1 cellular context compared by ENCODE assay signal in the genomic region with DNA sequence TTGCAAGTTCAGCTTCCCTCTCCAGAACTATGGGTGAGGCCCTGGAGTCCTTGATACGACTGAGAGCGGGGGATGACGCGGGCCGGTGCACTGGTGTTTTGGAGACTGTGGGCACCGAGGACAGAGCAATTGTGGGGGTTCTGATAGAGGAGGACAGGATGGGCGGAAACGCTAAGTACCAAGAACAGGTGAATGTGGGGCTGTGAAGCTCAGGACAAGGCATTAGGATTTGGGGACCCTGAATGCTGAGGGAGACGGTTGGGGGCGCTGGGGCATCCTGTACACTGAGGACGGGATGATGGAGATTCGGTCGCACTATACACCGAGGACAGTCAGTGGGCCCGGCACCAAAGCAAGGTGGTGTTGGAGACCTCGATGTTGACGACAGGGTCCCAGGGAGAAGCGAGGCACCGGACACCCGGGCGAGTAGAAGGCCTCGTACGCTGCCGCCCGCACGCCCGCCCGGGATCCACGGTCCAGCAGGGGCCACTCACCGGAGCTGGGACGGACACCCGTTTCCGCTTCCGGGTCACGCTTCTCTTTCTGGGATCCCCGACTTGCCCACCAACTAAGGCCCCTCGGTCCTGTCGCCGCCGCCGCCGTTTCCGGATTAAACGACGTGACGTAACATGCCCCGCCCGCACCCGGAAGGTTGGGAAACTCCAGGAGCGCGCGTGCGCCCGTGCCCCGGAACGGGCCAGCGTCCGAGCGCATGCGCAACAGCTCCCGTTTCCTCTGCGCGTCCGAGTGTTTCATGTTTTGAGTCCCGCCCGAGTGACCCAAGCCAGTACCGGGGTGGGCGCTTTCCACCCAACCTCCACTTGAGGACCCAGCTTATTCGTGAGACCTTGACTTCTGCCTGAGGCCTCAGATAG.
TF ChIP-seq lines count a peak whose summit lies in the region.

A gene (minus strand): TSS at position 612 of the 875 bp plus-strand sequence. CDS start 893 bp downstream, outside the sequence.

TF ChIP-seq in K562, 482 proteins besides CTCF, POLR2A, EP300 and RAD21 (continued from another document and continues in another):
- TF ChIP-seq, protein P1, sequence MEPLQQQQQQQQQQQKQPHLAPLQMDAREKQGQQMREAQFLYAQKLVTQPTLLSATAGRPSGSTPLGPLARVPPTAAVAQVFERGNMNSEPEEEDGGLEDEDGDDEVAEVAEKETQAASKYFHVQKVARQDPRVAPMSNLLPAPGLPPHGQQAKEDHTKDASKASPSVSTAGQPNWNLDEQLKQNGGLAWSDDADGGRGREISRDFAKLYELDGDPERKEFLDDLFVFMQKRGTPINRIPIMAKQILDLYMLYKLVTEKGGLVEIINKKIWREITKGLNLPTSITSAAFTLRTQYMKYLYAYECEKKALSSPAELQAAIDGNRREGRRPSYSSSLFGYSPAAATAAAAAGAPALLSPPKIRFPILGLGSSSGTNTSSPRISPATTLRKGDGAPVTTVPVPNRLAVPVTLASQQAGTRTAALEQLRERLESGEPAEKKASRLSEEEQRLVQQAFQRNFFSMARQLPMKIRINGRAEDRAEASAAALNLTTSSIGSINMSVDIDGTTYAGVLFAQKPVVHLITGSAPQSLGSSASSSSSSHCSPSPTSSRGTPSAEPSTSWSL (CRISPR knock-in tag; IDR thresholded peaks at IDR 0.05; ENCODE audit: borderline replicate concordance) = no peak
- TF ChIP-seq RBM14 (IDR thresholded peaks at IDR 0.05; ENCODE audit: borderline replicate concordance, insufficient read depth, low read depth, low read length) = no peak
- peak; percentile 85 for TF ChIP-seq RBFOX2 (IDR thresholded peaks at IDR 0.05; ENCODE audit: low read depth, low read length)
- TF ChIP-seq SAFB2 (IDR thresholded peaks at IDR 0.05; ENCODE audit: borderline replicate concordance, low read depth, low read length, severe bottlenecking) = no peak
- no peak for TF ChIP-seq MEF2A (IDR thresholded peaks at IDR 0.05; ENCODE audit: control insufficient read depth, low read depth, low read length)
- TF ChIP-seq NFYB (IDR thresholded peaks at IDR 0.05; ENCODE audit: extremely low read depth, insufficient read length) = no peak
- TF ChIP-seq MAFG (tag; conservative IDR thresholded peaks at IDR 0.05) = no peak
- TF ChIP-seq TRIM24 (IDR thresholded peaks at IDR 0.05) = peak in 1 of 2 experiments; percentile 81; a peak in 3 of 4 replicates
- TF ChIP-seq IFI16 (CRISPR knock-in tag; IDR thresholded peaks at IDR 0.05) = no peak
- peak; percentile 37 to 55; a peak in 1 of 4 replicates for TF ChIP-seq TEAD1 (CRISPR knock-in tag; IDR thresholded peaks at IDR 0.05)
- peak; percentile 98 for TF ChIP-seq HMGN3 (IDR thresholded peaks at IDR 0.05; ENCODE audit: borderline replicate concordance, extremely low read depth, insufficient read length, low read depth, low read length)
- peak; percentile 31 for TF ChIP-seq RBM39 (optimal IDR thresholded peaks at IDR 0.05; ENCODE audit: low read depth, low read length)
- peak; percentile 98 for TF ChIP-seq CEBPB (tag; IDR thresholded peaks at IDR 0.05)
- TF ChIP-seq SMARCC2 (IDR thresholded peaks at IDR 0.05; ENCODE audit: low read depth) = no peak
- TF ChIP-seq POU5F1 (IDR thresholded peaks at IDR 0.05; ENCODE audit: borderline replicate concordance, low read depth, low read length, partially characterized antibody) = peak; percentile 82
- TF ChIP-seq ELF4 (CRISPR knock-in tag; IDR thresholded peaks at IDR 0.05) = peak; percentile 96
- TF ChIP-seq EGR1 (conservative IDR thresholded peaks at IDR 0.05) = peak; percentile 16; the same call in 1 of the 2 replicates
- no peak for TF ChIP-seq ZNF584 (CRISPR knock-in tag; IDR thresholded peaks at IDR 0.05; ENCODE audit: low read depth)
- TF ChIP-seq, protein P2, sequence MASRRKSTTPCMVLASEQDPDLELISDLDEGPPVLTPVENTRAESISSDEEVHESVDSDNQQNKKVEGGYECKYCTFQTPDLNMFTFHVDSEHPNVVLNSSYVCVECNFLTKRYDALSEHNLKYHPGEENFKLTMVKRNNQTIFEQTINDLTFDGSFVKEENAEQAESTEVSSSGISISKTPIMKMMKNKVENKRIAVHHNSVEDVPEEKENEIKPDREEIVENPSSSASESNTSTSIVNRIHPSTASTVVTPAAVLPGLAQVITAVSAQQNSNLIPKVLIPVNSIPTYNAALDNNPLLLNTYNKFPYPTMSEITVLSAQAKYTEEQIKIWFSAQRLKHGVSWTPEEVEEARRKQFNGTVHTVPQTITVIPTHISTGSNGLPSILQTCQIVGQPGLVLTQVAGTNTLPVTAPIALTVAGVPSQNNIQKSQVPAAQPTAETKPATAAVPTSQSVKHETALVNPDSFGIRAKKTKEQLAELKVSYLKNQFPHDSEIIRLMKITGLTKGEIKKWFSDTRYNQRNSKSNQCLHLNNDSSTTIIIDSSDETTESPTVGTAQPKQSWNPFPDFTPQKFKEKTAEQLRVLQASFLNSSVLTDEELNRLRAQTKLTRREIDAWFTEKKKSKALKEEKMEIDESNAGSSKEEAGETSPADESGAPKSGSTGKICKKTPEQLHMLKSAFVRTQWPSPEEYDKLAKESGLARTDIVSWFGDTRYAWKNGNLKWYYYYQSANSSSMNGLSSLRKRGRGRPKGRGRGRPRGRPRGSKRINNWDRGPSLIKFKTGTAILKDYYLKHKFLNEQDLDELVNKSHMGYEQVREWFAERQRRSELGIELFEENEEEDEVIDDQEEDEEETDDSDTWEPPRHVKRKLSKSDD (conservative IDR thresholded peaks at IDR 0.05; ENCODE audit: low read length) = no peak
- TF ChIP-seq, protein P3, sequence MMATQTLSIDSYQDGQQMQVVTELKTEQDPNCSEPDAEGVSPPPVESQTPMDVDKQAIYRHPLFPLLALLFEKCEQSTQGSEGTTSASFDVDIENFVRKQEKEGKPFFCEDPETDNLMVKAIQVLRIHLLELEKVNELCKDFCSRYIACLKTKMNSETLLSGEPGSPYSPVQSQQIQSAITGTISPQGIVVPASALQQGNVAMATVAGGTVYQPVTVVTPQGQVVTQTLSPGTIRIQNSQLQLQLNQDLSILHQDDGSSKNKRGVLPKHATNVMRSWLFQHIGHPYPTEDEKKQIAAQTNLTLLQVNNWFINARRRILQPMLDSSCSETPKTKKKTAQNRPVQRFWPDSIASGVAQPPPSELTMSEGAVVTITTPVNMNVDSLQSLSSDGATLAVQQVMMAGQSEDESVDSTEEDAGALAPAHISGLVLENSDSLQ (IDR thresholded peaks at IDR 0.05) = peak; percentile 81
- TF ChIP-seq, protein P4, sequence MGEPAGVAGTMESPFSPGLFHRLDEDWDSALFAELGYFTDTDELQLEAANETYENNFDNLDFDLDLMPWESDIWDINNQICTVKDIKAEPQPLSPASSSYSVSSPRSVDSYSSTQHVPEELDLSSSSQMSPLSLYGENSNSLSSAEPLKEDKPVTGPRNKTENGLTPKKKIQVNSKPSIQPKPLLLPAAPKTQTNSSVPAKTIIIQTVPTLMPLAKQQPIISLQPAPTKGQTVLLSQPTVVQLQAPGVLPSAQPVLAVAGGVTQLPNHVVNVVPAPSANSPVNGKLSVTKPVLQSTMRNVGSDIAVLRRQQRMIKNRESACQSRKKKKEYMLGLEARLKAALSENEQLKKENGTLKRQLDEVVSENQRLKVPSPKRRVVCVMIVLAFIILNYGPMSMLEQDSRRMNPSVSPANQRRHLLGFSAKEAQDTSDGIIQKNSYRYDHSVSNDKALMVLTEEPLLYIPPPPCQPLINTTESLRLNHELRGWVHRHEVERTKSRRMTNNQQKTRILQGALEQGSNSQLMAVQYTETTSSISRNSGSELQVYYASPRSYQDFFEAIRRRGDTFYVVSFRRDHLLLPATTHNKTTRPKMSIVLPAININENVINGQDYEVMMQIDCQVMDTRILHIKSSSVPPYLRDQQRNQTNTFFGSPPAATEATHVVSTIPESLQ (CRISPR knock-in tag; IDR thresholded peaks at IDR 0.05) = no peak
- TF ChIP-seq PHB (CRISPR knock-in tag; IDR thresholded peaks at IDR 0.05) = peak; percentile 43; the same call in 1 of the 2 replicates
- no peak for TF ChIP-seq TFAM (CRISPR knock-in tag; conservative IDR thresholded peaks at IDR 0.05)
- TF ChIP-seq CBFA2T2 (conservative IDR thresholded peaks at IDR 0.05) = no peak
- TF ChIP-seq SRF (CRISPR knock-in tag; IDR thresholded peaks at IDR 0.05) = peak; percentile 10 to 33; a peak in 2 of 4 replicates
- no peak for TF ChIP-seq ZC3H4 (CRISPR knock-in tag; IDR thresholded peaks at IDR 0.05; ENCODE audit: borderline replicate concordance)
- peak in 1 of 2 experiments; percentile 22; a peak in 1 of 4 replicates for TF ChIP-seq SIX5 (IDR thresholded peaks at IDR 0.05; ENCODE audit: borderline replicate concordance in 1 of 2, insufficient read depth in 1 of 2, low read depth in 1 of 2, low read length in 2 of 2)
- TF ChIP-seq, protein P5, sequence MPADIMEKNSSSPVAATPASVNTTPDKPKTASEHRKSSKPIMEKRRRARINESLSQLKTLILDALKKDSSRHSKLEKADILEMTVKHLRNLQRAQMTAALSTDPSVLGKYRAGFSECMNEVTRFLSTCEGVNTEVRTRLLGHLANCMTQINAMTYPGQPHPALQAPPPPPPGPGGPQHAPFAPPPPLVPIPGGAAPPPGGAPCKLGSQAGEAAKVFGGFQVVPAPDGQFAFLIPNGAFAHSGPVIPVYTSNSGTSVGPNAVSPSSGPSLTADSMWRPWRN (IDR thresholded peaks at IDR 0.05; ENCODE audit: low read depth) = no peak
- TF ChIP-seq, protein P6, sequence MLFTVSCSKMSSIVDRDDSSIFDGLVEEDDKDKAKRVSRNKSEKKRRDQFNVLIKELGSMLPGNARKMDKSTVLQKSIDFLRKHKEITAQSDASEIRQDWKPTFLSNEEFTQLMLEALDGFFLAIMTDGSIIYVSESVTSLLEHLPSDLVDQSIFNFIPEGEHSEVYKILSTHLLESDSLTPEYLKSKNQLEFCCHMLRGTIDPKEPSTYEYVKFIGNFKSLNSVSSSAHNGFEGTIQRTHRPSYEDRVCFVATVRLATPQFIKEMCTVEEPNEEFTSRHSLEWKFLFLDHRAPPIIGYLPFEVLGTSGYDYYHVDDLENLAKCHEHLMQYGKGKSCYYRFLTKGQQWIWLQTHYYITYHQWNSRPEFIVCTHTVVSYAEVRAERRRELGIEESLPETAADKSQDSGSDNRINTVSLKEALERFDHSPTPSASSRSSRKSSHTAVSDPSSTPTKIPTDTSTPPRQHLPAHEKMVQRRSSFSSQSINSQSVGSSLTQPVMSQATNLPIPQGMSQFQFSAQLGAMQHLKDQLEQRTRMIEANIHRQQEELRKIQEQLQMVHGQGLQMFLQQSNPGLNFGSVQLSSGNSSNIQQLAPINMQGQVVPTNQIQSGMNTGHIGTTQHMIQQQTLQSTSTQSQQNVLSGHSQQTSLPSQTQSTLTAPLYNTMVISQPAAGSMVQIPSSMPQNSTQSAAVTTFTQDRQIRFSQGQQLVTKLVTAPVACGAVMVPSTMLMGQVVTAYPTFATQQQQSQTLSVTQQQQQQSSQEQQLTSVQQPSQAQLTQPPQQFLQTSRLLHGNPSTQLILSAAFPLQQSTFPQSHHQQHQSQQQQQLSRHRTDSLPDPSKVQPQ (CRISPR knock-in tag; IDR thresholded peaks at IDR 0.05; ENCODE audit: borderline replicate concordance) = no peak
- no peak for TF ChIP-seq ZFP36 (IDR thresholded peaks at IDR 0.05; ENCODE audit: low read depth, low read length, partially characterized antibody)
- TF ChIP-seq YY1 (IDR thresholded peaks at IDR 0.05; ENCODE audit: borderline replicate concordance in 1 of 3, control insufficient read depth in 1 of 3, extremely low read depth in 1 of 3, insufficient read depth in 3 of 3, insufficient read length in 1 of 3, insufficient replicate concordance in 2 of 3, low read depth in 1 of 3, low read length in 2 of 3) = peak in 2 of 3 experiments; percentile 17 to 61
- no peak; the same call in 1 of the 2 replicates for TF ChIP-seq THRAP3 (IDR thresholded peaks at IDR 0.05; ENCODE audit: borderline replicate concordance)
- TF ChIP-seq ZNF184 (CRISPR knock-in tag; IDR thresholded peaks at IDR 0.05) = no peak
- no peak for TF ChIP-seq POLR3A (IDR thresholded peaks at IDR 0.05; ENCODE audit: borderline replicate concordance, extremely low read depth, insufficient read depth, insufficient read length)
- no peak for TF ChIP-seq ZNF79 (CRISPR knock-in tag; IDR thresholded peaks at IDR 0.05; ENCODE audit: low read depth)
- peak; percentile 99 for TF ChIP-seq POLR2AphosphoS2 (IDR thresholded peaks at IDR 0.05; ENCODE audit: low read length)
- TF ChIP-seq RFX5 (IDR thresholded peaks at IDR 0.05; ENCODE audit: low read depth, low read length) = 0 out of 2 replicates have a peak, but pooled peaks have one; percentile 47
- no peak for TF ChIP-seq ZNF24 (IDR thresholded peaks at IDR 0.05)
- TF ChIP-seq POLR2AphosphoS5 (IDR thresholded peaks at IDR 0.05; ENCODE audit: control insufficient read depth, insufficient read depth, low read depth, low read length) = peak; percentile 65; the same call in 1 of the 2 replicates
- TF ChIP-seq WHSC1 (IDR thresholded peaks at IDR 0.05; ENCODE audit: low read length) = no peak
- TF ChIP-seq ZSCAN29 (IDR thresholded peaks at IDR 0.05) = no peak
- no peak for TF ChIP-seq CBFA2T3 (IDR thresholded peaks at IDR 0.05)
- peak in 1 of 2 experiments; percentile 41; a peak in 2 of 4 replicates for TF ChIP-seq HDAC1 (IDR thresholded peaks at IDR 0.05)
- no peak for TF ChIP-seq ZNF197 (CRISPR knock-in tag; IDR thresholded peaks at IDR 0.05; ENCODE audit: low read depth)
